ENCODE assay signal across 13 cellular contexts in genomic region chr17:64115043-64115698, GRCh38. TPM values are rescaled to one million over a fixed set of nuclear protein-coding genes. Genes with fewer than 3 reads are reported as not detected.
DNase-seq lines count a peak whose midpoint lies in the region; ATAC-seq and TF ChIP-seq lines count a peak whose summit lies in the region.
"Had no signal": no experiment of that assay in that cellular context is flagged by ENCODE, and none has a peak within 500 bp of the region (broad histone marks: within the 10 kb centered on the region; RNA-seq: fewer than 3 reads in every experiment).

No MANE protein-coding gene starts in this region.

- H3K4me1 ChIP-seq in RWPE2 (ENCODE audit: insufficient read depth, poor library complexity, severe bottlenecking) (peaks cover 31% of the 10 kb centered on the region), fibroblast of lung (ENCODE audit: control insufficient read depth, extremely low read depth, insufficient read depth, low read length) (peaks cover 8% of the 10 kb centered on the region), skeletal muscle satellite cell (ENCODE audit: control insufficient read depth, insufficient read depth, low read length) (peaks cover 34% of the 10 kb centered on the region)

- no peak overlapping the region for H3K4me3 ChIP-seq in RWPE2 (ENCODE audit: severe bottlenecking)
- no peak overlapping the region for H3K4me3 ChIP-seq in fibroblast of lung (replicated peaks in 1 of 4; ENCODE audit: control extremely low read depth in 1 of 4, insufficient read depth in 1 of 4, low read depth in 3 of 4, low read length in 4 of 4)
- H3K4me3 ChIP-seq in skeletal muscle satellite cell (ENCODE audit: low read length): peak overlapping the region; percentile 37

- H3K36me3 ChIP-seq in RWPE2 (ENCODE audit: low read depth) (no peaks in the 10 kb centered on the region), fibroblast of lung (ENCODE audit: control insufficient read depth, insufficient read depth, low read length) (no peaks in the 10 kb centered on the region), skeletal muscle satellite cell (ENCODE audit: insufficient read depth, low read length) (no peaks in the 10 kb centered on the region)

- no peaks in the 10 kb centered on the region for H3K9me3 Mint-ChIP-seq in activated T-cell treated with anti-CD3 and anti-CD28 coated beads, Interleukin-2, amount 50 U/mL, for 72 hours
- no peaks in the 10 kb centered on the region for H3K9me3 Mint-ChIP-seq in activated T-cell treated with anti-CD3 and anti-CD28 coated beads, Interleukin-2, amount 50 U/mL, for 4 hours
- no peaks in the 10 kb centered on the region for H3K9me3 Mint-ChIP-seq in naive thymus-derived CD8-positive, alpha-beta T cell
- H3K9me3 Mint-ChIP-seq: brain, H9 had no signal

- no peaks in the 10 kb centered on the region for H4K20me1 ChIP-seq in fibroblast of lung (ENCODE audit: control insufficient read depth, extremely low read depth, insufficient read depth, low read length)

- H3K27me3 Mint-ChIP-seq in activated T-cell treated with anti-CD3 and anti-CD28 coated beads, Interleukin-2, amount 50 U/mL, for 72 hours (ENCODE audit: low read depth): no peaks in the 10 kb centered on the region
- H3K27me3 Mint-ChIP-seq in activated T-cell treated with anti-CD3 and anti-CD28 coated beads, Interleukin-2, amount 50 U/mL, for 4 hours (ENCODE audit: low read depth): no peaks in the 10 kb centered on the region
- H3K27me3 Mint-ChIP-seq in naive thymus-derived CD8-positive, alpha-beta T cell: no peaks in the 10 kb centered on the region
- H3K27me3 Mint-ChIP-seq: brain had no signal

- no peak overlapping the region for H2AFZ ChIP-seq in fibroblast of lung (ENCODE audit: low read length)

- no peaks in the 10 kb centered on the region for H3K79me2 ChIP-seq in fibroblast of lung (ENCODE audit: control insufficient read depth, insufficient read depth, low read length)

- TF ChIP-seq CTCF in RWPE2 (IDR thresholded peaks at IDR 0.05; ENCODE audit: poor library complexity, severe bottlenecking) (no peak), fibroblast of lung (conservative IDR thresholded peaks at IDR 0.05 in 1 of 2, IDR thresholded peaks at IDR 0.05 in 1 of 2; ENCODE audit: low read depth in 1 of 2, low read length in 2 of 2) (no peak)

- H3K4me3 Mint-ChIP-seq in activated T-cell treated with anti-CD3 and anti-CD28 coated beads, Interleukin-2, amount 50 U/mL, for 72 hours: peak overlapping the region; percentile 62 to 84
- no peak overlapping the region for H3K4me3 Mint-ChIP-seq in activated T-cell treated with anti-CD3 and anti-CD28 coated beads, Interleukin-2, amount 50 U/mL, for 4 hours
- no peak overlapping the region for H3K4me3 Mint-ChIP-seq in naive thymus-derived CD8-positive, alpha-beta T cell
- H3K4me3 Mint-ChIP-seq: brain, H9 had no signal

- peak overlapping the region; percentile 86 for H3K27ac Mint-ChIP-seq in activated T-cell treated with anti-CD3 and anti-CD28 coated beads, Interleukin-2, amount 50 U/mL, for 72 hours
- H3K27ac Mint-ChIP-seq in naive thymus-derived CD8-positive, alpha-beta T cell: peak overlapping the region in 1 of 10 donors; percentile 62
- H3K27ac Mint-ChIP-seq: brain, H9 had no signal

- POLR2A ChIA-PET in naive thymus-derived CD8-positive, alpha-beta T cell (lab: Charles Lee): interaction anchor here (0.8 to 3.2 kb wide), 3 partner anchors 9 to 31 kb away, joined by 3 to 9 read pairs (median 5); no protein-coding TSS in a partner anchor

- no peak for DNase-seq in activated T-cell treated with anti-CD3 and anti-CD28 coated beads, Interleukin-2, amount 50 U/mL, for 72 hours
- DNase-seq in activated T-cell treated with anti-CD3 and anti-CD28 coated beads, Interleukin-2, amount 50 U/mL, for 4 hours: no peak
- DNase-seq in RWPE2 (ENCODE audit: low spot score) (no peak), fibroblast of lung (ENCODE audit: low read depth in 2 of 2) (no peak), C1 segment of cervical spinal cord (lab: John Stamatoyannopoulos, UW) (no peak)
- no peak for DNase-seq in naive thymus-derived CD8-positive, alpha-beta T cell
- DNase-seq: activated CD8-positive, alpha-beta memory T cell treated with anti-CD3 and anti-CD28 coated beads, Interleukin-2, amount 50 U/mL, for 48 hours; H9; NCI-H1105; NCI-H510A treated with DMSO at 0.1 percent for 48 hours had no signal

- H3K9ac ChIP-seq in fibroblast of lung (ENCODE audit: insufficient read depth, low read length) (no peak overlapping the region), skeletal muscle satellite cell (ENCODE audit: low read depth, low read length) (no peak overlapping the region)

- peak overlapping the region; percentile 54 for H3K27ac ChIP-seq in RWPE2 (ENCODE audit: poor library complexity, severe bottlenecking)
- H3K27ac ChIP-seq in fibroblast of lung (ENCODE audit: insufficient read depth, low read length): no peak overlapping the region

- H3K4me1 Mint-ChIP-seq in activated T-cell treated with anti-CD3 and anti-CD28 coated beads, Interleukin-2, amount 50 U/mL, for 72 hours (ENCODE audit: low read depth): peaks cover 58% of the 10 kb centered on the region
- peaks cover 58% of the 10 kb centered on the region for H3K4me1 Mint-ChIP-seq in activated T-cell treated with anti-CD3 and anti-CD28 coated beads, Interleukin-2, amount 50 U/mL, for 4 hours (ENCODE audit: low read depth)
- H3K4me1 Mint-ChIP-seq in naive thymus-derived CD8-positive, alpha-beta T cell: peaks cover 7 to 62% (median 27%) of the 10 kb centered on the region in 4 donors

- no peak for ATAC-seq in activated T-cell treated with anti-CD3 and anti-CD28 coated beads, Interleukin-2, amount 50 U/mL, for 72 hours (replicated peaks in 1 of 2)
- ATAC-seq in activated T-cell treated with anti-CD3 and anti-CD28 coated beads, Interleukin-2, amount 50 U/mL, for 4 hours: no peak
- peak; percentile 75 for ATAC-seq in RWPE2 (ENCODE audit: low read depth)
- ATAC-seq in HG02938 (IDR thresholded peaks at IDR 0.05; ENCODE audit: unreplicated experiment): no peak
- ATAC-seq in naive thymus-derived CD8-positive, alpha-beta T cell: no peak

- H3K27me3 ChIP-seq in RWPE2 (ENCODE audit: insufficient read depth, poor library complexity, severe bottlenecking): no peaks in the 10 kb centered on the region
- H3K27me3 ChIP-seq in fibroblast of lung (ENCODE audit: control insufficient read depth, insufficient read depth, low read length): no peaks in the 10 kb centered on the region
- no peaks in the 10 kb centered on the region for H3K27me3 ChIP-seq in skeletal muscle satellite cell (ENCODE audit: control insufficient read depth, insufficient read depth, low read length)

- H3K9me3 ChIP-seq in RWPE2 (ENCODE audit: severe bottlenecking) (no peaks in the 10 kb centered on the region), fibroblast of lung (ENCODE audit: control insufficient read depth, insufficient read depth, low read depth, low read length) (no peaks in the 10 kb centered on the region), skeletal muscle satellite cell (replicated peaks; ENCODE audit: low read length) (no peaks in the 10 kb centered on the region)

- H3K36me3 Mint-ChIP-seq in activated T-cell treated with anti-CD3 and anti-CD28 coated beads, Interleukin-2, amount 50 U/mL, for 72 hours (ENCODE audit: insufficient read depth in 2 of 2): peaks cover 5 to 7% of the 10 kb centered on the region in 2 donors
- H3K36me3 Mint-ChIP-seq in activated T-cell treated with anti-CD3 and anti-CD28 coated beads, Interleukin-2, amount 50 U/mL, for 4 hours (ENCODE audit: insufficient read depth): peaks cover 13% of the 10 kb centered on the region
- H3K36me3 Mint-ChIP-seq in naive thymus-derived CD8-positive, alpha-beta T cell: no peaks in the 10 kb centered on the region

- H3K4me2 ChIP-seq in fibroblast of lung (ENCODE audit: extremely low read depth, insufficient read depth, low read length): peak overlapping the region; percentile 46
- peak overlapping the region; percentile 62 for H3K4me2 ChIP-seq in skeletal muscle satellite cell (ENCODE audit: low read length)

RNA-seq across cellular contexts. Expression of gene ERN1, which starts 14.8 kb away (rescaled TPM):
- total RNA-seq in activated T-cell treated with anti-CD3 and anti-CD28 coated beads, Interleukin-2, amount 50 U/mL, for 72 hours: 10 to 100 TPM; 58.1 to 98.3 TPM
- total RNA-seq in activated T-cell treated with anti-CD3 and anti-CD28 coated beads, Interleukin-2, amount 50 U/mL, for 4 hours: 10 to 100 TPM; 16.2 to 29.3 (median 21.0) TPM
- 11.7 and 13.9 TPM in 2 replicates for total RNA-seq in fibroblast of lung
- 3.3 and 3.4 TPM in 2 replicates for polyA plus RNA-seq in fibroblast of lung
- polyA plus RNA-seq in fibroblast of lung (2012): 2.1 and 2.2 TPM in 2 replicates
- 3.9 and 4.4 TPM in 2 replicates for polyA minus RNA-seq in fibroblast of lung (ENCODE audit: low replicate concordance)
- 5.5 and 9.4 TPM in 2 replicates for total RNA-seq in skeletal muscle satellite cell (2012; rRNA removed)
- 10 to 100 TPM; 23.6 to 24.0 TPM for total RNA-seq in naive thymus-derived CD8-positive, alpha-beta T cell
- 10 to 100 TPM in 2 of 3 donors, 1 to 10 TPM in 1; 9.3 to 21.2 (median 11.5) TPM for polyA plus RNA-seq in naive thymus-derived CD8-positive, alpha-beta T cell

Comparison
In these comparisons a context has a peak if more than half of its experiments do, and no peak if none do; other contexts are left out.
1. H3K4me3 Mint-ChIP-seq: peak in activated T-cell treated with anti-CD3 and anti-CD28 coated beads, Interleukin-2, amount 50 U/mL, for 72 hours (2 of 2); none in activated T-cell treated with anti-CD3 and anti-CD28 coated beads, Interleukin-2, amount 50 U/mL, for 4 hours (single experiment) and naive thymus-derived CD8-positive, alpha-beta T cell (0 of 10).